ENCODE assay signal across 23 cellular contexts in the genomic region with DNA sequence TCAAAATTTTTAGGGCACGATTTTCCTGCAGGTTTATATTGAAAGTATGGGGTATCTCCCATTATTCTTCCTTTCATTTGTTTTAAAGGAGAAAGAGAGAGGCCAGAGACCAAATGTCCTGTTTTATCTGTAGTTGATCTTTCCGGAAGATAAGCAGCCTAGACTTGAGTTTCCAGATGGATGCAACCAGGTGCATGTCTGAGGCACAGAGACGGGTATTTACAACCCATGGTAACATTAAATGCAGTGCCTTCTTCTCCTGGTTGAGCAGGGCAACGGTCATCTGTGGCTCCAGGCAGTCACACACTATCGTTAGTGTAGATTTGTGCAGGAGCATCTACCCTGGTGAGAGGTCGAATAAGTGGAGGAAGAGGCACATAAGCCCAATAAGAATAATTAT.
DNase-seq lines count a peak whose midpoint lies in the region; ATAC-seq, FAIRE-seq and TF ChIP-seq lines count a peak whose summit lies in the region.
"Had no signal": no experiment of that assay in that cellular context is flagged by ENCODE, and none has a peak within 500 bp of the region (broad histone marks: within the 10 kb centered on the region; RNA-seq: fewer than 3 reads in every experiment).

No MANE protein-coding gene starts in this region.

- BruUV-seq in MCF 10A (replicated peaks; lab: Mats Ljungman, UMichigan) (no TSS peak), mammary epithelial cell (replicated peaks; lab: Mats Ljungman, UMichigan) (no TSS peak)

- peak; percentile 72 for FAIRE-seq in urothelium cell line (lab: Jason Lieb, UNC)
- FAIRE-seq: A204.1, D721Med, GM12891, GM18507 had no signal

- H3K9me3 ChIP-seq in mammary epithelial cell (replicated peaks; ENCODE audit: insufficient read depth, low read length), result no peaks in the 10 kb centered on the region
- peaks cover 6% of the 10 kb centered on the region for H3K9me3 ChIP-seq in WERI-Rb-1 (ENCODE audit: severe bottlenecking)

- in situ Hi-C loops in mammary epithelial cell (cut with MboI; ENCODE audit: low sequenced_read_pairs in 2 of 2), result no loop called here

- ATAC-seq in HG03025 (IDR thresholded peaks at IDR 0.05; ENCODE audit: low FRiP score, unreplicated experiment), result no peak
- ATAC-seq: GM23338, HCT116 had no signal

- no peaks in the 10 kb centered on the region for H3K36me3 Mint-ChIP-seq in MCF 10A (ENCODE audit: insufficient read depth, unreplicated experiment)
- H3K36me3 Mint-ChIP-seq: CD14-positive monocyte; CD8-positive, alpha-beta memory T cell had no signal

- POLR2A ChIA-PET in MCF 10A (lab: Yijun Ruan, JAX), result interaction anchor here (1.6 kb wide), 1 partner anchor 88 kb away, joined by 8 read pairs; no protein-coding TSS in a partner anchor

- CTCF ChIA-PET in MCF 10A (lab: Yijun Ruan, JAX), result no interaction called here
- CTCF ChIA-PET in mammary epithelial cell (lab: Charles Lee; ENCODE audit: low non-redundant PET), result no interaction called here

- H4K20me1 ChIP-seq in mammary epithelial cell (ENCODE audit: insufficient read depth, low read length), result no peaks in the 10 kb centered on the region
- H4K20me1 ChIP-seq: BLaER1 treated with 17β-estradiol and CSF1 and Interleukin-3, amounts not matched to agents 10 nM and 100 nM had no signal

- H3K79me2 ChIP-seq in mammary epithelial cell (ENCODE audit: insufficient read depth, low read length), result no peaks in the 10 kb centered on the region

- no peak overlapping the region for H2AFZ ChIP-seq in mammary epithelial cell (ENCODE audit: low read depth, low read length)
- H2AFZ ChIP-seq: GM23338 had no signal

- intact Hi-C loops in MCF 10A (cut with micrococcal nuclease), result no loop called here
- intact Hi-C loops in mammary epithelial cell (cut with micrococcal nuclease), result no loop called here

- no peak for TF ChIP-seq CTCF in MCF 10A (IDR thresholded peaks at IDR 0.05; ENCODE audit: unreplicated experiment)
- TF ChIP-seq CTCF in mammary epithelial cell (conservative IDR thresholded peaks at IDR 0.05 in 1 of 2, IDR thresholded peaks at IDR 0.05 in 1 of 2; ENCODE audit: extremely low read depth in 1 of 2, insufficient read depth in 1 of 2, low read depth in 1 of 2, low read length in 2 of 2), result no peak
- TF ChIP-seq CTCF in WERI-Rb-1 (IDR thresholded peaks at IDR 0.05; ENCODE audit: low read depth, low read length), result no peak

- H3K4me3 ChIP-seq in mammary epithelial cell (replicated peaks in 1 of 3; ENCODE audit: insufficient read depth in 1 of 3, low read depth in 2 of 3, low read length in 3 of 3) (no peak overlapping the region), WERI-Rb-1 (ENCODE audit: low read depth, low read length) (no peak overlapping the region)
- H3K4me3 ChIP-seq: BLaER1 treated with 17β-estradiol and CSF1 and Interleukin-3, amounts not matched to agents 10 nM and 100 nM; GM23338 had no signal

- no peak overlapping the region for H3K9ac ChIP-seq in mammary epithelial cell (ENCODE audit: insufficient read depth, low read length)
- H3K9ac ChIP-seq: BLaER1 treated with 17β-estradiol and CSF1 and Interleukin-3, amounts not matched to agents 10 nM and 100 nM had no signal

- H3K4me1 ChIP-seq in mammary epithelial cell (ENCODE audit: insufficient read depth, low read length), result peaks cover 13% of the 10 kb centered on the region
- H3K4me1 ChIP-seq: BLaER1 treated with 17β-estradiol and CSF1 and Interleukin-3, amounts not matched to agents 10 nM and 100 nM had no signal

- H3K27me3 Mint-ChIP-seq in MCF 10A (ENCODE audit: insufficient read depth, unreplicated experiment), result no peaks in the 10 kb centered on the region
- H3K27me3 Mint-ChIP-seq: B cell; CD4-positive, alpha-beta T cell had no signal

- no peaks in the 10 kb centered on the region for H3K36me3 ChIP-seq in mammary epithelial cell (ENCODE audit: insufficient read depth, low read length)
- H3K36me3 ChIP-seq in WERI-Rb-1, result no peaks in the 10 kb centered on the region
- H3K36me3 ChIP-seq: BLaER1 treated with 17β-estradiol and CSF1 and Interleukin-3, amounts not matched to agents 10 nM and 100 nM had no signal

- DNase-seq in MCF 10A (ENCODE audit: unreplicated experiment) (no peak), mammary epithelial cell (no peak), WERI-Rb-1 (peak; percentile 16), urothelium cell line (ENCODE audit: low spot score) (no peak), NCI-H2196 (lab: John Stamatoyannopoulos, UW; ENCODE audit: unreplicated experiment) (no peak)
- DNase-seq: CD4-positive, alpha-beta T cell; CD8-positive, alpha-beta memory T cell; DMS53; DMS79 treated with DMSO at 0.1 percent for 48 hours; GF-D8; H9; HFFc6 had no signal

- H3K27me3 ChIP-seq in mammary epithelial cell (ENCODE audit: insufficient read depth, low read length) (no peaks in the 10 kb centered on the region), WERI-Rb-1 (ENCODE audit: insufficient read depth, low read depth, severe bottlenecking) (no peaks in the 10 kb centered on the region)
- H3K27me3 ChIP-seq: BLaER1 treated with 17β-estradiol and CSF1 and Interleukin-3, amounts not matched to agents 10 nM and 100 nM had no signal

- dilution Hi-C loops in mammary epithelial cell (cut with HindIII; ENCODE audit: low sequenced_read_pairs), result loop anchor here (25.0 kb wide), 1 partner anchor 94 kb away; no protein-coding TSS in a partner anchor

- no peak overlapping the region for H3K4me3 Mint-ChIP-seq in MCF 10A (ENCODE audit: unreplicated experiment)
- H3K4me3 Mint-ChIP-seq: B cell; CD14-positive monocyte; CD4-positive, alpha-beta T cell; CD8-positive, alpha-beta memory T cell; GM23338; H9; HFFc6 had no signal

- H3K27ac ChIP-seq in mammary epithelial cell (ENCODE audit: insufficient read depth, low read depth, low read length), result no peak overlapping the region
- peak overlapping the region; percentile 22; the same call in 1 of the 2 replicates for H3K27ac ChIP-seq in WERI-Rb-1
- H3K27ac ChIP-seq: 22Rv1; BLaER1 treated with 17β-estradiol and CSF1 and Interleukin-3, amounts not matched to agents 10 nM and 100 nM had no signal

- H3K4me2 ChIP-seq in mammary epithelial cell (ENCODE audit: insufficient read depth, low read depth, low read length), result no peak overlapping the region
- H3K4me2 ChIP-seq: BLaER1 treated with 17β-estradiol and CSF1 and Interleukin-3, amounts not matched to agents 10 nM and 100 nM; GM23338 had no signal

- peak overlapping the region; percentile 82 for H3K27ac Mint-ChIP-seq in MCF 10A (ENCODE audit: low read depth, unreplicated experiment)
- H3K27ac Mint-ChIP-seq: B cell; CD14-positive monocyte; CD4-positive, alpha-beta T cell; CD8-positive, alpha-beta memory T cell; GM23338; H9; HFFc6 had no signal

- peaks cover 8% of the 10 kb centered on the region for H3K4me1 Mint-ChIP-seq in MCF 10A (ENCODE audit: insufficient read depth, unreplicated experiment)
- H3K4me1 Mint-ChIP-seq: B cell; CD14-positive monocyte; CD8-positive, alpha-beta memory T cell; GM23338; H9 had no signal

- peaks cover 9% of the 10 kb centered on the region for H3K9me3 Mint-ChIP-seq in MCF 10A (ENCODE audit: unreplicated experiment)

- 57% methylated on average over 5 of the region's 6 CpGs for WGBS in mammary epithelial cell (ENCODE audit: low coverage, missing lambda C conversion rate)
